ENCODE assay signal across 23 cellular contexts in genomic region chr7:112407261-112407660, GRCh38.
"Had no signal": no experiment of that assay in that cellular context is flagged by ENCODE, and none has a peak within 500 bp of the region (broad histone marks: within the 10 kb centered on the region; RNA-seq: fewer than 3 reads in every experiment).

No MANE protein-coding gene starts in this region.

- H3K36me3 ChIP-seq: esophagus muscularis mucosa, gastroesophageal sphincter, heart left ventricle, left ventricle myocardium inferior, lower lobe of right lung had no signal

- FAIRE-seq: colon, endothelial cell of umbilical vein, frontal cortex, kidney had no signal

- DNase-seq: dermis blood vessel endothelial cell; dorsolateral prefrontal cortex; effector CD4-positive, alpha-beta T cell; effector memory CD4-positive, alpha-beta T cell; foreskin keratinocyte; heart left ventricle; hypothalamus; immature natural killer cell; islet precursor cell; kidney; kidney glomerular epithelial cell; left colon; left ventricle myocardium inferior; lower lobe of right lung; mesenchymal stem cell; midbrain had no signal

- H3K9me3 ChIP-seq: esophagus muscularis mucosa, gastroesophageal sphincter, heart left ventricle, left ventricle myocardium inferior, lower lobe of right lung had no signal

- H3K4me1 ChIP-seq: foreskin keratinocyte, left ventricle myocardium inferior, lower lobe of right lung had no signal

- H3K4me3 ChIP-seq: coronary artery, dorsolateral prefrontal cortex, esophagus muscularis mucosa, gastroesophageal sphincter, heart left ventricle, hepatocyte, left ventricle myocardium inferior, lower lobe of right lung had no signal

- H3K27ac ChIP-seq: coronary artery, esophagus muscularis mucosa, foreskin keratinocyte, gastroesophageal sphincter, heart left ventricle, hepatocyte, left ventricle myocardium inferior, lower lobe of right lung had no signal

- H3K27me3 ChIP-seq: dorsolateral prefrontal cortex, foreskin keratinocyte, heart left ventricle, hepatocyte had no signal
